ENCODE assay signal across 9 cellular contexts in the genomic region with DNA sequence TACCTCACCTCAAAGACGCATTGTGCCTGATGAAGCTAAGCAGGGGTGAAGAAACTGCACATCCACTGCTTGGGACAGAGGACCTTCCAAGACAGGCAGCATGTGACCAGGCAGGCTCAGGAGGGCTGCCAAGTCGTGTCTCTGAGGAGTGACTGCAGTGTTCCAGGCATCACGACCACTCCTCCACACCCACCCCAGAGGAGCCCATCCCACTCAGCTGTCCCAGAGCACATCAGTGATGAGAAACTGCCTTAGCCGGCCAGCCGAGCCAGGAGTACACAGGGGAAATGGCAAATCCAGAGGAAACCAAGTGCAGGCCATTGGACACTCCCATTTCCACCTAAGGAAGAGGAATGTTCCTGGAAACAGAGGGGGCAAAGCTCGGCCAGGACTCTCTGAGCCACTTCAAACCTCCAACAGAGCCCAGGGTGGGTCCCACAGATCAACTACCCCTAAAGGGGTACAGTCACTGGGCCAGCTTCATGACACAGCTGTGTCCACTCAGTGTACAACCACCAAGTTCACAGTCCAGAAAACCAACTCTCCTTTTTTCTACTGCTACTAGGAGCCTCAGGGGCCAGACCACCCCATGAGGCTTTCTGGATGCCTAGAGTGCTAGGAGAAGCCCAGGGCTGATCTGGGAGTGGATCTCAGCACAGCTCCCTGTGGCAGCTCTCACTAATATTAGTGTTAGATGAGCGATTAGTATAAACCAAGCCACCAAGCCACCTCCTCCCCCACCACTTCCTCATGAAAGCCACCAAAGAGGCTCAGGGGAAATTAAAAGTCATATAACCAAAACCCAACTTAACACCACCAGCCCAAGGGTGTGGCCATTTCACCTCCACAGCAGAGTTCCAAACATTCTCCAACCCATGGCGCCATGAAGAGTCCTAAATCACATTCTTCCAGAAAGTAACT. TPM values are rescaled to one million over a fixed set of nuclear protein-coding genes. Genes with fewer than 3 reads are reported as not detected.
A peak's percentile ranks its signal among the peaks of the same experiment; 100 is the strongest.
DNase-seq lines count a peak whose midpoint lies in the region; ATAC-seq, FAIRE-seq and TF ChIP-seq lines count a peak whose summit lies in the region.
"Had no signal": no experiment of that assay in that cellular context is flagged by ENCODE, and none has a peak within 500 bp of the region (broad histone marks: within the 10 kb centered on the region; RNA-seq: fewer than 3 reads in every experiment).

No MANE protein-coding gene starts in this region.

- ATAC-seq in esophagus mucosa (peak; percentile 40), HG03039 (IDR thresholded peaks at IDR 0.05; ENCODE audit: unreplicated experiment) (no peak)

- no peak for DNase-seq in GM12891 (ENCODE audit: insufficient read length, low spot score)
- peak; percentile 32 for DNase-seq in T-helper 22 cell (ENCODE audit: low read depth)
- peak; percentile 94 for DNase-seq in posterior vena cava (ENCODE audit: low spot score)
- no peak for DNase-seq in NCI-H1417 treated with DMSO at 0.1 percent for 48 hours (lab: John Stamatoyannopoulos, UW)
- DNase-seq in midbrain (lab: John Stamatoyannopoulos, UW) = no peak
- DNase-seq in HPDE6-E6E7 (ENCODE audit: extremely low spot score) = no peak

- peak; percentile 43 for FAIRE-seq in GM12891 (lab: Jason Lieb, UNC)
- FAIRE-seq: endometrium had no signal

- TF ChIP-seq POLR2A in GM12891 (IDR thresholded peaks at IDR 0.05; ENCODE audit: low read depth, low read length) = no peak

- intact Hi-C loops in posterior vena cava (cut with DNase I) = no loop called here

TF ChIP-seq in GM12891, 5 proteins besides CTCF, POLR2A, EP300 and RAD21:
- TF ChIP-seq POLR2AphosphoS5 (IDR thresholded peaks at IDR 0.05; ENCODE audit: low read depth, low read length) (no peak), SPI1 (IDR thresholded peaks at IDR 0.05; ENCODE audit: low read depth, low read length) (peak; percentile 73)

RNA-seq across cellular contexts. Expression of a gene that starts 15.4 kb away (rescaled TPM):
- 17.6 TPM for polyA plus RNA-seq in GM12891 (2012; ENCODE audit: low read depth, missing spikeins)
- total RNA-seq in esophagus mucosa = 23.6 TPM
- total RNA-seq in posterior vena cava = 100 to 1,000 TPM; 110 to 113 TPM

RNA-seq across cellular contexts. Expression of a gene that starts 41.6 kb away (rescaled TPM):
- 266 TPM for polyA plus RNA-seq in GM12891 (2012; ENCODE audit: low read depth, missing spikeins)
- total RNA-seq in esophagus mucosa (53,824 TPM), posterior vena cava (over 10,000 TPM; 46,106 to 62,268 TPM)

RNA-seq across cellular contexts. Expression of a gene that starts 42.9 kb away (rescaled TPM):
- polyA plus RNA-seq in GM12891 (2012; ENCODE audit: low read depth, missing spikeins) = 207 TPM
- total RNA-seq in esophagus mucosa = 20,765 TPM
- total RNA-seq in posterior vena cava = 1,000 to 10,000 TPM; 4,532 to 5,081 TPM

RNA-seq across cellular contexts. Expression of a gene that starts 49.2 kb away (rescaled TPM):
- 5,981 TPM for polyA plus RNA-seq in GM12891 (2012; ENCODE audit: low read depth, missing spikeins)
- total RNA-seq in esophagus mucosa (3,286 TPM), posterior vena cava (1,000 to 10,000 TPM; 1,277 to 1,372 TPM)

RNA-seq across cellular contexts. Expression of a gene that starts 52.0 kb away (rescaled TPM):
- 0.76 TPM for polyA plus RNA-seq in GM12891 (2012; ENCODE audit: low read depth, missing spikeins)
- total RNA-seq in esophagus mucosa = 0.64 TPM
- under 1 TPM; 0.69 to 0.71 TPM for total RNA-seq in posterior vena cava

Comparison
In these comparisons a context has a peak if more than half of its experiments do, and no peak if none do; other contexts are left out.
1. DNase-seq: peak in T-helper 22 cell (single experiment) and posterior vena cava (single experiment); none in GM12891 (single experiment), NCI-H1417 treated with DMSO at 0.1 percent for 48 hours (single experiment), midbrain (single experiment) and HPDE6-E6E7 (single experiment).